Comparison of ENCODE assay signal across 13 cellular contexts in genomic region chr2:160368988-160369935, GRCh38.
DNase-seq lines count a peak whose midpoint lies in the region; ATAC-seq and TF ChIP-seq lines count a peak whose summit lies in the region.
"Had no signal": no experiment of that assay in that cellular context is flagged by ENCODE, and none has a peak within 500 bp of the region (broad histone marks: within the 10 kb centered on the region; RNA-seq: fewer than 3 reads in every experiment).

No MANE protein-coding gene starts in this region.

- no peak for ATAC-seq in GM21528 (IDR thresholded peaks at IDR 0.05; ENCODE audit: low FRiP score, unreplicated experiment)
- no peak for ATAC-seq in HG03460 (IDR thresholded peaks at IDR 0.05; ENCODE audit: unreplicated experiment)

- no peak overlapping the region for H2AFZ ChIP-seq in KMS-11 (ENCODE audit: low read depth)

- H3K9ac ChIP-seq in KMS-11, result no peak overlapping the region

- H3K4me1 ChIP-seq in KMS-11 (ENCODE audit: low read depth, poor library complexity, severe bottlenecking), result peaks cover 72% of the 10 kb centered on the region
- H3K4me1 ChIP-seq in esophagus muscularis mucosa, result peaks cover 97 to 100% (median 100%) of the 10 kb centered on the region in 4 donors

- no peaks in the 10 kb centered on the region for H3K9me3 ChIP-seq in esophagus muscularis mucosa
- H3K9me3 ChIP-seq: HAP-1, ovary had no signal

- H4K20me1 ChIP-seq in KMS-11 (ENCODE audit: insufficient read depth), result no peaks in the 10 kb centered on the region

- H3K36me3 Mint-ChIP-seq in nephron progenitor cell (ENCODE audit: low read depth), result peaks cover 22% of the 10 kb centered on the region

- 78% methylated on average over 7 of the region's 7 CpGs for WGBS in esophagus muscularis mucosa

- H3K27me3 ChIP-seq in KMS-11 (ENCODE audit: insufficient read depth, low read depth), result no peaks in the 10 kb centered on the region
- H3K27me3 ChIP-seq in esophagus muscularis mucosa, result no peaks in the 10 kb centered on the region
- H3K27me3 ChIP-seq: ovary had no signal

- no peak overlapping the region for H3K4me3 Mint-ChIP-seq in nephron progenitor cell
- H3K4me3 Mint-ChIP-seq: activated CD4-positive, alpha-beta memory T cell treated with anti-CD3 and anti-CD28 coated beads, Interleukin-2, amount 10 ng/mL, durations not matched to agents 7 days and 5 days had no signal

- TF ChIP-seq POLR2A in esophagus muscularis mucosa (IDR thresholded peaks at IDR 0.05; ENCODE audit: low read depth), result no peak

- DNase-seq in AG10803 (ENCODE audit: low read depth) (peak; percentile 78), esophagus muscularis mucosa (ENCODE audit: extremely low spot score) (no peak), nephron progenitor cell (no peak), NCI-H1417 treated with DMSO at 0.1 percent for 48 hours (lab: John Stamatoyannopoulos, UW) (no peak), nucleus accumbens (lab: John Stamatoyannopoulos, UW) (no peak)
- DNase-seq: activated CD4-positive, alpha-beta memory T cell treated with anti-CD3 and anti-CD28 coated beads, Interleukin-2, amount 10 ng/mL, durations not matched to agents 7 days and 5 days; Calu3; ovary; SHP77 treated with DMSO at 0.1 percent for 48 hours had no signal

- no peaks in the 10 kb centered on the region for H3K9me3 Mint-ChIP-seq in nephron progenitor cell
- H3K9me3 Mint-ChIP-seq: activated CD4-positive, alpha-beta memory T cell treated with anti-CD3 and anti-CD28 coated beads, Interleukin-2, amount 10 ng/mL, durations not matched to agents 7 days and 5 days had no signal

- no peaks in the 10 kb centered on the region for H3K79me2 ChIP-seq in KMS-11 (ENCODE audit: insufficient read depth, low read depth)

- H3K36me3 ChIP-seq in KMS-11 (ENCODE audit: insufficient read depth) (no peaks in the 10 kb centered on the region), esophagus muscularis mucosa (no peaks in the 10 kb centered on the region)
- H3K36me3 ChIP-seq: HAP-1, ovary had no signal

- 0 out of 2 replicates have a peak overlapping the region, but pooled peaks have one; percentile 9 for H3K4me2 ChIP-seq in KMS-11

- peak overlapping the region; percentile 84 for H3K27ac Mint-ChIP-seq in nephron progenitor cell
- H3K27ac Mint-ChIP-seq: activated CD4-positive, alpha-beta memory T cell treated with anti-CD3 and anti-CD28 coated beads, Interleukin-2, amount 10 ng/mL, durations not matched to agents 7 days and 5 days had no signal

- intact Hi-C loops in esophagus muscularis mucosa (cut with DNase I), result no loop called here

- H3K27ac ChIP-seq in KMS-11, result no peak overlapping the region
- H3K27ac ChIP-seq in esophagus muscularis mucosa (replicated peaks in 1 of 4), result peak overlapping the region; percentile 19 to 37 (median 30)
- H3K27ac ChIP-seq: ovary had no signal

- peaks cover 3% of the 10 kb centered on the region for H3K27me3 Mint-ChIP-seq in nephron progenitor cell (ENCODE audit: low read depth, poor library complexity)
- H3K27me3 Mint-ChIP-seq: activated CD4-positive, alpha-beta memory T cell treated with anti-CD3 and anti-CD28 coated beads, Interleukin-2, amount 10 ng/mL, durations not matched to agents 7 days and 5 days had no signal

- no peak overlapping the region for H3K4me3 ChIP-seq in AG10803 (ENCODE audit: low read length)
- H3K4me3 ChIP-seq in KMS-11 (IDR thresholded peaks at IDR 0.05; ENCODE audit: insufficient read depth, low read depth, low read length), result no peak overlapping the region
- no peak overlapping the region for H3K4me3 ChIP-seq in esophagus muscularis mucosa
- H3K4me3 ChIP-seq: HAP-1, ovary had no signal

- H3K4me1 Mint-ChIP-seq in nephron progenitor cell, result peaks cover 83% of the 10 kb centered on the region

- TF ChIP-seq CTCF in AG10803 (conservative IDR thresholded peaks at IDR 0.05; ENCODE audit: low read length) (no peak), KMS-11 (conservative IDR thresholded peaks at IDR 0.05; ENCODE audit: low read depth, low read length) (no peak), esophagus muscularis mucosa (IDR thresholded peaks at IDR 0.05) (no peak), nephron progenitor cell (IDR thresholded peaks at IDR 0.05) (no peak)

- no peak for TF ChIP-seq EP300 in esophagus muscularis mucosa (IDR thresholded peaks at IDR 0.05)
